8 cellular contexts compared by ENCODE assay signal in the genomic region with DNA sequence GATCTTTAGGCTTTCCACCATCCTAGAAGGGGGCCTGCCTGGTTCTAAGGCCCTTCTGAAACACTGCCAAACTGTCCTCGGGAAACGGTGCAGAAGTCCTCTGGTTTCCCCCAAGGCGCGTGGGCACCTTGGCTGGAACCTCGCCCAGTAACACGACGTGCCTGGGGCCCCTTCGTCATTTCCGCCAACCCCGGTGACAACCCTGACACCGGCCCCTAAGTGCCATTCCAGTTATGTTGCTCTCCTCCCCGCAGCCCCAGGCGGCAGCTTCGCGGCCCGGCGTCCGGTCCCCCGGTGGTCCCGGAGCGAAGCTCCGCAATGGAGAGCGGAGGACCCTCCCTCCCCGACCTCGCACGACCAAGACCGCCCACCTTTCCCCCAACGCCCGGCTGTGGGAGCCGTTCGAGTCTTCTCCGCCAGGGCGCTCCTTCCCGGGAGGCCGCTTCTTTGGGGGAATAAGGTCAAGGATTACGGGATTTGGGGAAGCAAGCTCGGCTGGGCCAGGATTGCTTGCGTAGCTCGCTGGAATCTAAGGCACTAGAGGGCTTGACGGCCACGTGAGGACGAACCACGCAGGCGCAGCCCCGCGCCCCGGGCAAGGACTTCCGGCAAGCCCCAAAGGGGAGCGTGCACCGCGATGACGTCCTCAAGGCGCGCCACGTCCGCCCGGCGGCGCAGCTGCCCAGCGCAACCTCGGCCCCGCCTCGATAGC. TPM values are rescaled to one million over a fixed set of nuclear protein-coding genes. Genes with fewer than 3 reads are reported as not detected.
DNase-seq lines count a peak whose midpoint lies in the region; ATAC-seq and TF ChIP-seq lines count a peak whose summit lies in the region.

No MANE protein-coding gene starts in this region.

- peak; percentile 97 for DNase-seq in DMS 273 (lab: John Stamatoyannopoulos, UW; ENCODE audit: unreplicated experiment)
- DNase-seq in HuH-7.5 (ENCODE audit: low spot score): peak; percentile 99
- DNase-seq in activated T-cell treated with anti-CD3 and anti-CD28 coated beads for 4 hours: peak; percentile 91
- DNase-seq in epithelial cell of proximal tubule (ENCODE audit: low read depth): peak; percentile 60
- DNase-seq in mucosa of descending colon: peak; percentile 96 to 99 (median 99)
- peak; percentile 92 to 94 for DNase-seq in stimulated activated CD8-positive, alpha-beta memory T cell treated with anti-CD3 and anti-CD28 coated beads, Interleukin-4, amount 100 ng/mL, for 1 hour (ENCODE audit: low read depth in 2 of 2, low spot score in 1 of 2)

- ATAC-seq in GM21526 (IDR thresholded peaks at IDR 0.05; ENCODE audit: low FRiP score, unreplicated experiment) (peak; percentile 54), mucosa of descending colon (peak; percentile 89)

- H3K4me3 ChIP-seq in OCI-LY3 (ENCODE audit: low read length) (peak overlapping the region; percentile 94), epithelial cell of proximal tubule (ENCODE audit: low read depth, low read length) (peak overlapping the region; percentile 82), mucosa of descending colon (peak overlapping the region; percentile 67)

- H3K9ac ChIP-seq in OCI-LY3 (ENCODE audit: low read length): peak overlapping the region; percentile 98

- peak overlapping the region; percentile 89 for H3K4me2 ChIP-seq in OCI-LY3 (ENCODE audit: low read length)

- H3K36me3 ChIP-seq in OCI-LY3 (replicated peaks; ENCODE audit: low read depth, low read length) (peaks cover 22% of the 10 kb centered on the region), mucosa of descending colon (ENCODE audit: low read depth) (no peaks in the 10 kb centered on the region)

- no peaks in the 10 kb centered on the region for H4K20me1 ChIP-seq in OCI-LY3 (ENCODE audit: insufficient read depth, low read length)

- peaks cover 39% of the 10 kb centered on the region for H3K4me1 ChIP-seq in OCI-LY3 (ENCODE audit: low read length)
- H3K4me1 ChIP-seq in mucosa of descending colon (ENCODE audit: low read depth): peaks cover 35% of the 10 kb centered on the region

- intact Hi-C loops in mucosa of descending colon (cut with DNase I, micrococcal nuclease): no loop called here

- H3K27ac ChIP-seq in OCI-LY3 (ENCODE audit: low read length): peak overlapping the region; percentile 91

- H3K27me3 ChIP-seq in OCI-LY3 (ENCODE audit: low read depth, low read length): no peaks in the 10 kb centered on the region

- H3K79me2 ChIP-seq in OCI-LY3 (ENCODE audit: low read length): peaks cover 44% of the 10 kb centered on the region

- TF ChIP-seq CTCF in OCI-LY3 (IDR thresholded peaks at IDR 0.05; ENCODE audit: low read depth, low read length): no peak
- TF ChIP-seq CTCF in epithelial cell of proximal tubule (conservative IDR thresholded peaks at IDR 0.05; ENCODE audit: low read depth, low read length): no peak
- TF ChIP-seq CTCF in mucosa of descending colon (IDR thresholded peaks at IDR 0.05): no peak

- H3K9me3 ChIP-seq in OCI-LY3 (ENCODE audit: insufficient read depth, low read length) (0 out of 2 replicates have a peak, but pooled peaks cover under 1% of the 10 kb centered on the region), mucosa of descending colon (no peaks in the 10 kb centered on the region)

- H2AFZ ChIP-seq in OCI-LY3 (ENCODE audit: low read depth, low read length): peak overlapping the region; percentile 72

RNA-seq across cellular contexts. Expression of a gene that starts 0.6 kb away (rescaled TPM):
- 163 and 204 TPM in 2 replicates for total RNA-seq in epithelial cell of proximal tubule
- 100 to 1,000 TPM; 108 to 127 (median 118) TPM for total RNA-seq in mucosa of descending colon

RNA-seq across cellular contexts. Expression of a gene that starts 29.0 kb away (rescaled TPM):
- total RNA-seq in epithelial cell of proximal tubule: 63.2 and 128 TPM in 2 replicates
- 10 to 100 TPM; 41.4 to 50.6 (median 50.1) TPM for total RNA-seq in mucosa of descending colon

RNA-seq across cellular contexts. Expression of a gene that starts 30.9 kb away (rescaled TPM):
- total RNA-seq in epithelial cell of proximal tubule (0.87 and 1.6 TPM in 2 replicates), mucosa of descending colon (1 to 10 TPM; 1.5 to 5.2 (median 4.8) TPM)

RNA-seq across cellular contexts. Expression of a gene that starts 54.1 kb away (rescaled TPM):
- 1.5 and 2.2 TPM in 2 replicates for total RNA-seq in epithelial cell of proximal tubule
- 10 to 100 TPM in 2 of 3 donors, 1 to 10 TPM in 1; 5.4 to 19.1 (median 10.7) TPM for total RNA-seq in mucosa of descending colon

RNA-seq across cellular contexts. Expression of a gene that starts 54.4 kb away (rescaled TPM):
- total RNA-seq in epithelial cell of proximal tubule (106 and 154 TPM in 2 replicates), mucosa of descending colon (100 to 1,000 TPM in 1 of 3 donors, 10 to 100 TPM in 2; 45.7 to 108 (median 83.7) TPM)

Comparison
In these comparisons a context has a peak if more than half of its experiments do, and no peak if none do; other contexts are left out.
1. Peak in every context shown above with its lines: DNase-seq, ATAC-seq, H3K4me3 ChIP-seq and H3K27ac ChIP-seq.